ENCODE assay signal across 9 cellular contexts in genomic region chr18:77702686-77703085, GRCh38.
A peak's percentile ranks its signal among the peaks of the same experiment; 100 is the strongest.
DNase-seq lines count a peak whose midpoint lies in the region; ATAC-seq and TF ChIP-seq lines count a peak whose summit lies in the region.
"Had no signal": no experiment of that assay in that cellular context is flagged by ENCODE, and none has a peak within 500 bp of the region (broad histone marks: within the 10 kb centered on the region; RNA-seq: fewer than 3 reads in every experiment).

No MANE protein-coding gene starts in this region.

- H3K4me2 ChIP-seq in mesendoderm (ENCODE audit: low read length), result no peak overlapping the region

- H2AK5ac ChIP-seq in mesendoderm (ENCODE audit: low read length), result no peak overlapping the region

- H2BK5ac ChIP-seq in mesendoderm (ENCODE audit: low read length), result no peak overlapping the region

- intact Hi-C loops in CD8-positive, alpha-beta T cell (cut with DNase I, micrococcal nuclease), result loop anchor here in 1 of 2 experiments (5.0 kb wide), 1 partner anchor 780 kb away; no protein-coding TSS in a partner anchor

- no peak overlapping the region for H3K4me3 Mint-ChIP-seq in CD8-positive, alpha-beta T cell

- H3K18ac ChIP-seq in mesendoderm (ENCODE audit: low read length), result no peak overlapping the region

- ATAC-seq in HG03108 (IDR thresholded peaks at IDR 0.05; ENCODE audit: unreplicated experiment) (no peak), HG02840 (IDR thresholded peaks at IDR 0.05; ENCODE audit: low FRiP score, unreplicated experiment) (no peak)
- no peak for ATAC-seq in activated CD4-positive, CD25-positive, alpha-beta regulatory T cell treated with anti-CD3 and anti-CD28 coated beads, Interleukin-2, amount 50 U/mL, for 24 hours
- no peak for ATAC-seq in CD8-positive, alpha-beta T cell

- DNase-seq in GM12864 (ENCODE audit: low read depth), result no peak
- peak; percentile 63 for DNase-seq in NCI-H2107 (lab: John Stamatoyannopoulos, UW)
- peak; percentile 1 for DNase-seq in amniotic epithelial cell (ENCODE audit: low read depth)
- peak; percentile 65 for DNase-seq in mesendoderm
- DNase-seq in CD8-positive, alpha-beta T cell, result no peak

- peak; percentile 2 for TF ChIP-seq CTCF in GM12864 (IDR thresholded peaks at IDR 0.05; ENCODE audit: low read depth, low read length, missing control alignments)
- no peak for TF ChIP-seq CTCF in CD8-positive, alpha-beta T cell (IDR thresholded peaks at IDR 0.05)

- H3K27ac ChIP-seq in mesendoderm (ENCODE audit: low read depth, low read length), result no peak overlapping the region
- no peak overlapping the region for H3K27ac ChIP-seq in CD8-positive, alpha-beta T cell (ENCODE audit: low read depth, low read length)
- H3K27ac ChIP-seq: neutrophil had no signal

- no peaks in the 10 kb centered on the region for H3K9me3 Mint-ChIP-seq in CD8-positive, alpha-beta T cell

- H3K27me3 Mint-ChIP-seq in CD8-positive, alpha-beta T cell (ENCODE audit: low read depth), result peaks cover 22% of the 10 kb centered on the region

- no peak overlapping the region for H3K23ac ChIP-seq in mesendoderm (ENCODE audit: low read length)

- H3K79me2 ChIP-seq in mesendoderm (ENCODE audit: control insufficient read depth, insufficient read depth, low read length), result no peaks in the 10 kb centered on the region

- no peaks in the 10 kb centered on the region for H3K36me3 ChIP-seq in mesendoderm (ENCODE audit: control insufficient read depth, insufficient read depth, low read length)
- no peaks in the 10 kb centered on the region for H3K36me3 ChIP-seq in CD8-positive, alpha-beta T cell (ENCODE audit: insufficient read depth, low read length)
- H3K36me3 ChIP-seq: neutrophil had no signal

- H2BK15ac ChIP-seq in mesendoderm (replicated peaks; ENCODE audit: low read depth), result no peak overlapping the region

- H4K5ac ChIP-seq in mesendoderm (ENCODE audit: low read length), result no peak overlapping the region

- H4K8ac ChIP-seq in mesendoderm (ENCODE audit: low read depth, low read length), result no peak overlapping the region

- no peak overlapping the region for H2BK120ac ChIP-seq in mesendoderm (ENCODE audit: low read depth, low read length)

- no peaks in the 10 kb centered on the region for H3K9me3 ChIP-seq in CD8-positive, alpha-beta T cell (ENCODE audit: low read length)
- H3K9me3 ChIP-seq: neutrophil had no signal

- no peaks in the 10 kb centered on the region for H3K4me1 ChIP-seq in mesendoderm (ENCODE audit: control insufficient read depth, low read depth, low read length)
- no peaks in the 10 kb centered on the region for H3K4me1 ChIP-seq in CD8-positive, alpha-beta T cell (ENCODE audit: insufficient read depth, low read length)

- H3K79me1 ChIP-seq in mesendoderm (ENCODE audit: low read length), result no peaks in the 10 kb centered on the region

- no peaks in the 10 kb centered on the region for H3K27me3 ChIP-seq in mesendoderm (ENCODE audit: insufficient read depth, low read length, poor library complexity)
- H3K27me3 ChIP-seq in CD8-positive, alpha-beta T cell (ENCODE audit: insufficient read depth, low read length), result no peaks in the 10 kb centered on the region
- H3K27me3 ChIP-seq: neutrophil had no signal

- no peak overlapping the region for H3K9ac ChIP-seq in mesendoderm (ENCODE audit: low read length)

- H3K4me3 ChIP-seq in GM12864 (ENCODE audit: low read depth, low read length), result no peak overlapping the region
- no peak overlapping the region for H3K4me3 ChIP-seq in mesendoderm (ENCODE audit: low read length)
- no peak overlapping the region for H3K4me3 ChIP-seq in CD8-positive, alpha-beta T cell (ENCODE audit: low read depth, low read length)

- no peak overlapping the region for H3K56ac ChIP-seq in mesendoderm (ENCODE audit: low read length)

- CTCF ChIA-PET in CD8-positive, alpha-beta T cell (lab: Charles Lee), result interaction anchor here (0.7 kb wide), 1 partner anchor 900 kb away, joined by 5 read pairs; no protein-coding TSS in a partner anchor

- no peaks in the 10 kb centered on the region for H3K4me1 Mint-ChIP-seq in CD8-positive, alpha-beta T cell (ENCODE audit: low read depth)

- no CpG with 5 or more reads among the region's 4 CpGs for WGBS in mesendoderm (ENCODE audit: extremely low coverage, insufficient coverage, low lambda C conversion rate)

- H3K36me3 Mint-ChIP-seq in CD8-positive, alpha-beta T cell, result no peaks in the 10 kb centered on the region

- H3K4ac ChIP-seq in mesendoderm (ENCODE audit: low read depth, low read length), result no peak overlapping the region

- no peak overlapping the region for H3K27ac Mint-ChIP-seq in CD8-positive, alpha-beta T cell

- POLR2A ChIA-PET in CD8-positive, alpha-beta T cell (lab: Charles Lee), result interaction anchor here (0.6 kb wide), 1 partner anchor 32 kb away, joined by 3 read pairs; no protein-coding TSS in a partner anchor

Comparison
In these comparisons a context has a peak if more than half of its experiments do, and no peak if none do; other contexts are left out.
1. DNase-seq: peak in NCI-H2107 (single experiment), amniotic epithelial cell (single experiment) and mesendoderm (single experiment); none in GM12864 (single experiment) and CD8-positive, alpha-beta T cell (0 of 7).